In the genomic region with DNA sequence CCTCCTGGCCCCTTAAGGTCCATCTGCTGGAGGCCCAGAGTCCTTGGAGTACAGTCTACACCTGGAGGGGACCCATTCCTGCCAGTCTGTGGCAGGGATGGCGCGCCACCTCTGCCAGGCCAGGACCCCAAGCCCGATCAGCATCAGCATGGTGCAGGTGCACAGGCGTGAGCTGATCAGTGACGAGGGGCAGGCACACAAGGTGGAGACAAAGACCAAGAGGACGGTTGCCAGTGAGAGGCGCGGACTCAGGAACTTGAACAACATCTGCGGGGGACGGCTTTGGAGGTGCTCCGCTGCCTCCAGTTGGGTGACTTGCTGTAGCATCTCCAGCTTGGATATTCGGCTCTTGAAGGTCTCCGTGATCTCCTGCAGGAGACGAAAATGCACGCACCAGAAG, we compare ENCODE assay signal across 12 cellular contexts. TPM values are rescaled to one million over a fixed set of nuclear protein-coding genes. Genes with fewer than 3 reads are reported as not detected.
"Had no signal": no experiment of that assay in that cellular context is flagged by ENCODE, and none has a peak within 500 bp of the region (broad histone marks: within the 10 kb centered on the region; RNA-seq: fewer than 3 reads in every experiment).

No MANE protein-coding gene starts in this region.

RNA-seq across cellular contexts. Expression of gene OPN1LW, which starts 15.3 kb away (rescaled TPM):
- total RNA-seq: OCI-LY7, PC-3, PC-9, Peyer's patch, Right ventricle myocardium inferior, Right ventricle myocardium superior, RPMI7951, SJCRH30, SJSA1, SK-MEL-5, T-cell had no signal
- polyA plus RNA-seq: SK-N-SH had no signal

RNA-seq across cellular contexts. Expression of gene OPN1MW, which starts 23.1 kb away (rescaled TPM):
- total RNA-seq: OCI-LY7, PC-3, PC-9, Peyer's patch, Right ventricle myocardium inferior, Right ventricle myocardium superior, RPMI7951, SJCRH30, SJSA1, SK-MEL-5, T-cell had no signal
- polyA plus RNA-seq: SK-N-SH had no signal
